In genomic region chr18:2104620-2105462, GRCh38 we compare ENCODE assay signal across 8 cellular contexts.
DNase-seq lines count a peak whose midpoint lies in the region; ATAC-seq and TF ChIP-seq lines count a peak whose summit lies in the region.

No MANE protein-coding gene starts in this region.

- no peaks in the 10 kb centered on the region for H4K20me1 ChIP-seq in GM23248 (ENCODE audit: insufficient read depth)
- no peaks in the 10 kb centered on the region for H4K20me1 ChIP-seq in Karpas-422 (ENCODE audit: insufficient read depth, low read depth, low read length)

- WGBS in GM23248 (ENCODE audit: low coverage in 1 of 2, low lambda C conversion rate in 2 of 2, missing lambda C conversion rate in 2 of 2), 2 experiments: 34 to 35% methylated on average over 16 of the region's 16 CpGs

- in situ Hi-C loops in GM23248 (cut with MboI): loop anchor here (10.0 kb wide), 1 partner anchor 440 kb away; no protein-coding TSS in a partner anchor

- no peaks in the 10 kb centered on the region; the same call in 1 of the 2 replicates for H3K27me3 ChIP-seq in GM23248 (replicated peaks; ENCODE audit: insufficient read depth)
- H3K27me3 ChIP-seq in Karpas-422 (ENCODE audit: low read length): no peaks in the 10 kb centered on the region; the same call in 1 of the 2 replicates

- no peaks in the 10 kb centered on the region for H3F3A ChIP-seq in GM23248 (ENCODE audit: insufficient read depth)

- H3K9me3 Mint-ChIP-seq in WTC11: peaks cover 27% of the 10 kb centered on the region

- no peaks in the 10 kb centered on the region for H3K27me3 Mint-ChIP-seq in WTC11 (ENCODE audit: low read depth)

- H3K9me2 ChIP-seq in GM23248 (ENCODE audit: insufficient read depth) (no peaks in the 10 kb centered on the region), Karpas-422 (replicated peaks; ENCODE audit: insufficient read depth, low read length) (no peaks in the 10 kb centered on the region)

- H3K9me3 ChIP-seq in GM23248 (ENCODE audit: low read depth) (no peaks in the 10 kb centered on the region), Karpas-422 (ENCODE audit: low read length) (no peaks in the 10 kb centered on the region)

- ATAC-seq in WTC11: peak; percentile 99

- H3K79me2 ChIP-seq in GM23248 (ENCODE audit: insufficient read depth) (no peaks in the 10 kb centered on the region), Karpas-422 (ENCODE audit: low read length) (no peaks in the 10 kb centered on the region)

- H3K27ac ChIP-seq in GM23248 (no peak overlapping the region), Karpas-422 (ENCODE audit: low read length) (no peak overlapping the region)

- no peak overlapping the region for H3K27ac Mint-ChIP-seq in WTC11

- peak; percentile 91 for TF ChIP-seq CTCF in WTC11 (IDR thresholded peaks at IDR 0.05)
- peak; percentile 90 for TF ChIP-seq CTCF in choroid plexus epithelial cell (conservative IDR thresholded peaks at IDR 0.05; ENCODE audit: low read depth, low read length)

- CTCF ChIA-PET in WTC11 (lab: Charles Lee): interaction anchor here (0.6 to 3.1 kb wide), 36 partner anchors 8 to 443 kb away, joined by 3 to 44 read pairs (median 4); no protein-coding TSS in a partner anchor

- H3K4me1 ChIP-seq in GM23248 (ENCODE audit: insufficient read depth): no peaks in the 10 kb centered on the region
- H3K4me1 ChIP-seq in Karpas-422 (ENCODE audit: low read length): peaks cover 2% of the 10 kb centered on the region; the same call in 1 of the 2 replicates

- H2AFZ ChIP-seq in GM23248: no peak overlapping the region
- no peak overlapping the region for H2AFZ ChIP-seq in Karpas-422 (ENCODE audit: low read length)

- no peaks in the 10 kb centered on the region for H3K4me1 Mint-ChIP-seq in WTC11

- H3K36me3 ChIP-seq in GM23248 (ENCODE audit: low read depth) (no peaks in the 10 kb centered on the region), Karpas-422 (ENCODE audit: insufficient read depth, low read length) (no peaks in the 10 kb centered on the region)

- peak; percentile 6 for DNase-seq in DMS79 treated with DMSO at 0.1 percent for 48 hours (lab: John Stamatoyannopoulos, UW)
- DNase-seq in DMS79 (lab: John Stamatoyannopoulos, UW): no peak
- peak; percentile 59 for DNase-seq in GM23248
- DNase-seq in Karpas-422: peak; percentile 84
- peak; percentile 68 for DNase-seq in WTC11 (ENCODE audit: low spot score)
- peak; percentile 77 for DNase-seq in choroid plexus epithelial cell (ENCODE audit: low read depth)
- DNase-seq in lung microvascular endothelial cell (ENCODE audit: low read depth in 2 of 2): peak; percentile 60 to 73
- DNase-seq in stromal cell of bone marrow (ENCODE audit: low read depth): peak; percentile 22

- H3K9ac ChIP-seq in GM23248 (no peak overlapping the region), Karpas-422 (ENCODE audit: low read length) (no peak overlapping the region)

- POLR2A ChIA-PET in WTC11 (lab: Charles Lee): no interaction called here

- H3K36me3 Mint-ChIP-seq in WTC11: peaks cover 7% of the 10 kb centered on the region

- H3K4me2 ChIP-seq in GM23248 (ENCODE audit: unreplicated experiment): no peak overlapping the region
- H3K4me2 ChIP-seq in Karpas-422 (ENCODE audit: low read depth, low read length, poor library complexity, severe bottlenecking): no peak overlapping the region

- no peak overlapping the region for H3K4me3 Mint-ChIP-seq in WTC11

- H3K4me3 ChIP-seq in GM23248 (no peak overlapping the region), Karpas-422 (ENCODE audit: low read length) (no peak overlapping the region), choroid plexus epithelial cell (ENCODE audit: low read depth, low read length) (no peak overlapping the region)

TF ChIP-seq in WTC11, 78 proteins besides CTCF, POLR2A, EP300 and RAD21 (continues in another document):
- TF ChIP-seq TP53 (CRISPR knock-in tag; IDR thresholded peaks at IDR 0.05): no peak
- TF ChIP-seq SMAD4 (CRISPR knock-in tag; IDR thresholded peaks at IDR 0.05): no peak
- no peak for TF ChIP-seq ZSCAN18 (CRISPR knock-in tag; IDR thresholded peaks at IDR 0.05)
- no peak for TF ChIP-seq GRHL2 (CRISPR knock-in tag; IDR thresholded peaks at IDR 0.05; ENCODE audit: insufficient replicate concordance, severe bottlenecking)
- TF ChIP-seq NR1H2 (CRISPR knock-in tag; IDR thresholded peaks at IDR 0.05): no peak
- no peak for TF ChIP-seq ZNF396 (CRISPR knock-in tag; IDR thresholded peaks at IDR 0.05; ENCODE audit: borderline replicate concordance)
- no peak for TF ChIP-seq CBFB (CRISPR knock-in tag; IDR thresholded peaks at IDR 0.05; ENCODE audit: low read depth)
- no peak for TF ChIP-seq ZNF425 (CRISPR knock-in tag; conservative IDR thresholded peaks at IDR 0.05)
- no peak for TF ChIP-seq EMX1 (CRISPR knock-in tag; IDR thresholded peaks at IDR 0.05)
- no peak for TF ChIP-seq NFYB (CRISPR knock-in tag; conservative IDR thresholded peaks at IDR 0.05; ENCODE audit: low read depth)
- TF ChIP-seq PRRX2 (CRISPR knock-in tag; IDR thresholded peaks at IDR 0.05): no peak
- TF ChIP-seq CREM (CRISPR knock-in tag; IDR thresholded peaks at IDR 0.05): no peak
- no peak for TF ChIP-seq ERG (CRISPR knock-in tag; IDR thresholded peaks at IDR 0.05)
- no peak for TF ChIP-seq PRDM15 (CRISPR knock-in tag; IDR thresholded peaks at IDR 0.05)
- no peak for TF ChIP-seq RELA (CRISPR knock-in tag; IDR thresholded peaks at IDR 0.05; ENCODE audit: borderline replicate concordance)
- no peak for TF ChIP-seq ZNF121 (CRISPR knock-in tag; IDR thresholded peaks at IDR 0.05)
- TF ChIP-seq GTF2I (CRISPR knock-in tag; conservative IDR thresholded peaks at IDR 0.05): no peak
